ENCODE assay signal across 9 cellular contexts in the genomic region with DNA sequence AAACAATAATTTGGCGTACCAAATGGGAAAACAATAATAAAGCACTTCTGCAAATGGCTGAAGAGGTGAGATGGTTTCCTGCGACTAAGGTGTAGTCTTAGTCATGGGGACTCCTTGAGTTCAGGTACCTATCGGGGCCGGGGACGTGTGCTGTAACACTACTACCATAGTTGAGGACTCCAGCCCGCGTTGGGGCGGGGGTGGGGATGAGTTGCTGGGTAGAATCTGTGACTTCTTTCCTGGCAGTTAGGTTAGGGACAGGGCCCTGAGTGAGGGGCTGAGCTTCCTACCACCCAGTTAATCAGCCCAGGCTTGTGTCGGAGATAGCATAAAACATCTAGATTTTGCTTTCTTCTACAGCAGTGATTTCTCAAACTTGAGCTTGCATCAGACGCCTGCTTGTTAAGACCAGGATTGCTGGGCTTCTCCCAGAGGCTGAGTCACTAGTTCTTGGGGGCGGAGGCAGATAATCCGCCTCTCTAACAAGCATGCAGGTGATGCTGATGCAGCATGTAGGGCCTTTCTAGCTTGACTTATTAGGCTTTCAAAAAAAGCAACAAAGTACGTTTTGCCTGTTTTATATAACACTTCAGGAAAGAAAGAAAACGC. TPM values are rescaled to one million over a fixed set of nuclear protein-coding genes. Genes with fewer than 3 reads are reported as not detected.
A peak's percentile ranks its signal among the peaks of the same experiment; 100 is the strongest.
DNase-seq lines count a peak whose midpoint lies in the region; ATAC-seq, FAIRE-seq and TF ChIP-seq lines count a peak whose summit lies in the region.
"Had no signal": no experiment of that assay in that cellular context is flagged by ENCODE, and none has a peak within 500 bp of the region (broad histone marks: within the 10 kb centered on the region; RNA-seq: fewer than 3 reads in every experiment).

No MANE protein-coding gene starts in this region.

- H4K20me1 ChIP-seq in astrocyte (ENCODE audit: insufficient read depth, low read length), result no peaks in the 10 kb centered on the region

- H3K27me3 Mint-ChIP-seq in astrocyte (ENCODE audit: low read depth, unreplicated experiment), result no peaks in the 10 kb centered on the region

- no peaks in the 10 kb centered on the region for H3K79me2 ChIP-seq in astrocyte (ENCODE audit: insufficient read depth, low read length)

- no peak overlapping the region for H3K4me3 ChIP-seq in HEK293 (ENCODE audit: low read depth, low read length)
- H3K4me3 ChIP-seq in astrocyte (ENCODE audit: insufficient read depth, low read depth, low read length), result no peak overlapping the region
- no peak overlapping the region for H3K4me3 ChIP-seq in left lung
- H3K4me3 ChIP-seq in tibial artery, result no peak overlapping the region
- H3K4me3 ChIP-seq in upper lobe of right lung, result no peak overlapping the region
- no peak overlapping the region for H3K4me3 ChIP-seq in BE2C (ENCODE audit: low read depth, low read length)

- no peak for TF ChIP-seq CTCF in HEK293 (tag by site-specific recombination; IDR thresholded peaks at IDR 0.05)
- TF ChIP-seq CTCF in astrocyte (IDR thresholded peaks at IDR 0.05; ENCODE audit: insufficient read depth, low read depth, low read length), result no peak
- no peak for TF ChIP-seq CTCF in left lung (IDR thresholded peaks at IDR 0.05)
- no peak for TF ChIP-seq CTCF in tibial artery (IDR thresholded peaks at IDR 0.05)
- TF ChIP-seq CTCF in upper lobe of right lung (IDR thresholded peaks at IDR 0.05), result no peak
- TF ChIP-seq CTCF in BE2C (IDR thresholded peaks at IDR 0.05; ENCODE audit: low read depth, low read length), result no peak

- ATAC-seq in left lung (peak; percentile 27), upper lobe of right lung (no peak)

- no peak overlapping the region for H3K27ac ChIP-seq in HEK293 (ENCODE audit: extremely low read depth, low read depth, low read length)
- peak overlapping the region; percentile 57 for H3K27ac ChIP-seq in astrocyte (ENCODE audit: low read depth, low read length)
- no peak overlapping the region for H3K27ac ChIP-seq in left lung
- H3K27ac ChIP-seq in tibial artery, result no peak overlapping the region
- H3K27ac ChIP-seq in upper lobe of right lung, result no peak overlapping the region

- POLR2A ChIA-PET in HEK293 (lab: Yijun Ruan, JAX), result interaction anchor here (0.9 to 1.7 kb wide), 2 partner anchors 16 to 23 kb away, joined by 3 to 8 read pairs; no protein-coding TSS in a partner anchor

- H3K4me2 ChIP-seq in astrocyte (ENCODE audit: low read length), result peak overlapping the region; percentile 40

- H3K36me3 Mint-ChIP-seq in astrocyte (ENCODE audit: low read depth, unreplicated experiment), result peaks cover 4% of the 10 kb centered on the region

- CTCF ChIA-PET in HEK293 (lab: Yijun Ruan, JAX), result interaction anchor here (3.2 kb wide), 1 partner anchor 14 kb away, joined by 13 read pairs; no protein-coding TSS in a partner anchor

- intact Hi-C loops in left lung (cut with DNase I) (no loop called here), tibial artery (cut with DNase I; ENCODE audit: low total_unique reads) (no loop called here), upper lobe of right lung (cut with DNase I) (no loop called here)

- peak; percentile 38 for DNase-seq in AG08395 (ENCODE audit: low spot score)
- peak; percentile 79 for DNase-seq in astrocyte (ENCODE audit: low read depth)
- no peak for DNase-seq in left lung
- DNase-seq in tibial artery, result no peak
- DNase-seq in upper lobe of right lung, result no peak
- no peak for DNase-seq in BE2C
- DNase-seq in stimulated activated CD4-positive, alpha-beta T cell treated with anti-CD3 and anti-CD28 coated beads, Interleukin-12 subunit alpha, Interleukin-12 subunit beta, amount 100 ng/mL, for 4 hours, result no peak
- DNase-seq: GDM1 had no signal

- no peak overlapping the region for H3K4me3 Mint-ChIP-seq in astrocyte (ENCODE audit: unreplicated experiment)

- H3K27ac Mint-ChIP-seq in astrocyte (ENCODE audit: unreplicated experiment), result peak overlapping the region; percentile 96

- H3K36me3 ChIP-seq in HEK293 (ENCODE audit: control insufficient read depth in 2 of 2, insufficient read depth in 1 of 2, low read length in 2 of 2) (peaks cover 46 to 86% of the 10 kb centered on the region in 2 experiments), astrocyte (ENCODE audit: insufficient read depth, low read length) (peaks cover 6% of the 10 kb centered on the region), left lung (peaks cover 0 to 44% of the 10 kb centered on the region in 2 donors), tibial artery (peaks cover 0 to 84% (median 54%) of the 10 kb centered on the region in 3 donors), upper lobe of right lung (peaks cover 16% of the 10 kb centered on the region), BE2C (peaks cover 48% of the 10 kb centered on the region)

- no peak overlapping the region for H2AFZ ChIP-seq in astrocyte (ENCODE audit: low read depth, low read length)

- no peaks in the 10 kb centered on the region for H3K9me3 Mint-ChIP-seq in astrocyte (ENCODE audit: unreplicated experiment)

- H3K4me1 ChIP-seq in HEK293 (ENCODE audit: control insufficient read depth, insufficient read depth, low read length), result peaks cover 6% of the 10 kb centered on the region; the same call in 1 of the 2 replicates
- peaks cover 25% of the 10 kb centered on the region for H3K4me1 ChIP-seq in astrocyte (ENCODE audit: insufficient read depth, low read length)
- no peaks in the 10 kb centered on the region for H3K4me1 ChIP-seq in left lung
- H3K4me1 ChIP-seq in tibial artery, result peaks cover 0 to 35% (median 13%) of the 10 kb centered on the region in 4 donors
- no peaks in the 10 kb centered on the region for H3K4me1 ChIP-seq in upper lobe of right lung
- no peaks in the 10 kb centered on the region for H3K4me1 ChIP-seq in BE2C

- peak overlapping the region; percentile 71 for H3K9ac ChIP-seq in astrocyte (ENCODE audit: low read length)

- peaks cover 33% of the 10 kb centered on the region for H3K4me1 Mint-ChIP-seq in astrocyte (ENCODE audit: low read depth, unreplicated experiment)

- H3K27me3 ChIP-seq in astrocyte (ENCODE audit: insufficient read depth, low read length) (no peaks in the 10 kb centered on the region), left lung (no peaks in the 10 kb centered on the region), tibial artery (no peaks in the 10 kb centered on the region), upper lobe of right lung (no peaks in the 10 kb centered on the region), BE2C (no peaks in the 10 kb centered on the region)

- no peaks in the 10 kb centered on the region for H3K9me3 ChIP-seq in HEK293 (ENCODE audit: control insufficient read depth, insufficient read depth, low read depth, low read length)
- no peaks in the 10 kb centered on the region for H3K9me3 ChIP-seq in astrocyte (ENCODE audit: insufficient read depth, low read depth, low read length)
- no peaks in the 10 kb centered on the region for H3K9me3 ChIP-seq in left lung
- no peaks in the 10 kb centered on the region for H3K9me3 ChIP-seq in tibial artery
- H3K9me3 ChIP-seq in upper lobe of right lung, result no peaks in the 10 kb centered on the region
- H3K9me3 ChIP-seq in BE2C, result no peaks in the 10 kb centered on the region

- FAIRE-seq in astrocyte (lab: Jason Lieb, UNC), result peak; percentile 91

TF ChIP-seq in HEK293, 187 proteins besides CTCF, POLR2A, EP300 and RAD21 (continues in another document):
- TF ChIP-seq SP7 (tag by site-specific recombination; IDR thresholded peaks at IDR 0.05) (0 out of 2 replicates have a peak, but pooled peaks have one; percentile 19), ZBTB17 (tag by site-specific recombination; IDR thresholded peaks at IDR 0.05) (peak; percentile 47), GFI1B (tag by site-specific recombination; IDR thresholded peaks at IDR 0.05) (peak; percentile 80; the same call in 1 of the 2 replicates), SP3 (tag by site-specific recombination; IDR thresholded peaks at IDR 0.05) (0 out of 2 replicates have a peak, but pooled peaks have one; percentile 25), ZNF600 (tag by site-specific recombination; IDR thresholded peaks at IDR 0.05) (0 out of 2 replicates have a peak, but pooled peaks have one; percentile 36), ZNF114 (tag by site-specific recombination; IDR thresholded peaks at IDR 0.05) (no peak), ZFHX2 (tag by site-specific recombination; conservative IDR thresholded peaks at IDR 0.05) (peak; percentile 33), PATZ1 (tag by site-specific recombination; IDR thresholded peaks at IDR 0.05) (peak; percentile 27; the same call in 1 of the 2 replicates), IKZF3 (tag by site-specific recombination; IDR thresholded peaks at IDR 0.05) (peak; percentile 44; the same call in 1 of the 2 replicates), KLF8 (tag by site-specific recombination; IDR thresholded peaks at IDR 0.05) (no peak), KLF10 (tag by site-specific recombination; IDR thresholded peaks at IDR 0.05) (peak; percentile 60)

RNA-seq across cellular contexts. Expression of gene RBBP7, which starts 30.2 kb away (rescaled TPM):
- total RNA-seq in astrocyte (77.6 and 86.1 TPM in 2 replicates), left lung (10 to 100 TPM; 70.4 to 82.6 TPM), upper lobe of right lung (63.4 TPM)
- 88.2 TPM for polyA plus RNA-seq in BE2C (2012; ENCODE audit: insufficient read depth, insufficient read length, low read depth)

RNA-seq across cellular contexts. Expression of gene TXLNG, which starts 53.7 kb away (rescaled TPM):
- 8.1 and 9.8 TPM in 2 replicates for total RNA-seq in astrocyte
- 10 to 100 TPM in 1 of 2 donors, 1 to 10 TPM in 1; 9.6 to 11.3 TPM for total RNA-seq in left lung
- 12.1 TPM for total RNA-seq in upper lobe of right lung
- polyA plus RNA-seq in BE2C (2012; ENCODE audit: insufficient read depth, insufficient read length, low read depth), result 19.3 TPM

Comparison
In these comparisons a context has a peak if more than half of its experiments do, and no peak if none do; other contexts are left out.
1. DNase-seq: peak in AG08395 (single experiment) and astrocyte (single experiment); none in left lung (0 of 2), tibial artery (0 of 2), upper lobe of right lung (single experiment), BE2C (single experiment) and stimulated activated CD4-positive, alpha-beta T cell treated with anti-CD3 and anti-CD28 coated beads, Interleukin-12 subunit alpha, Interleukin-12 subunit beta, amount 100 ng/mL, for 4 hours (single experiment).